In the genomic region with DNA sequence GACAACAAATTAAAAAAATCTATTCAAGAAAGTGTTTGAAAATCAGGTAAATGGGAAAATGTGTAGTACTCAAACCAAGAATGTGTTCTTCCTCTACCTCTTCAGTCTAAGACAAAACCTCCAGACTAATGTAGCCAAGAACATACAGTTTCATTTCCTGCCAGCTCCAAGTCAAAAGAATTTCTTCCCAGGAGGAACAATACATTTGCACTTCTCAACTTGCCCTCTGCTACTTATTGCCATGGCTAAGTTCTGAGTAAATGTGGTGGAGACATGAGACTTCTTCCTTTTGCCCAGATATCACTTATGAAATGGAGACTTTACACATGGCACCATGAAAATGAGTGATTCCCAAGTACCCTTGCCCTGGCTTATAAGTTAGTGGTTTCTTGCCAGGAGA, we compare ENCODE assay signal across 18 cellular contexts.
DNase-seq lines count a peak whose midpoint lies in the region; TF ChIP-seq lines count a peak whose summit lies in the region.
"Had no signal": no experiment of that assay in that cellular context is flagged by ENCODE, and none has a peak within 500 bp of the region (broad histone marks: within the 10 kb centered on the region; RNA-seq: fewer than 3 reads in every experiment).

No MANE protein-coding gene starts in this region.

- peaks cover 15% of the 10 kb centered on the region for H3K9me3 Mint-ChIP-seq in MCF 10A (ENCODE audit: unreplicated experiment)
- no peaks in the 10 kb centered on the region for H3K9me3 Mint-ChIP-seq in glutamatergic neuron (ENCODE audit: unreplicated experiment)

- H3K9me3 ChIP-seq in mammary epithelial cell (replicated peaks; ENCODE audit: insufficient read depth, low read length), result no peaks in the 10 kb centered on the region
- H3K9me3 ChIP-seq: A549 had no signal

- H3K27me3 Mint-ChIP-seq in MCF 10A (ENCODE audit: insufficient read depth, unreplicated experiment) (no peaks in the 10 kb centered on the region), glutamatergic neuron (ENCODE audit: unreplicated experiment) (no peaks in the 10 kb centered on the region)
- H3K27me3 Mint-ChIP-seq: CD4-positive, alpha-beta memory T cell had no signal

- in situ Hi-C loops in mammary epithelial cell (cut with MboI; ENCODE audit: low sequenced_read_pairs in 2 of 2), result loop anchor here in 1 of 2 donors (25.0 kb wide), 1 partner anchor 923 kb away; no protein-coding TSS in a partner anchor

- peaks cover 8% of the 10 kb centered on the region for H3K4me1 ChIP-seq in mammary epithelial cell (ENCODE audit: insufficient read depth, low read length)
- H3K4me1 ChIP-seq: A549 had no signal

- DNase-seq in mammary epithelial cell (peak; percentile 55), MCF 10A (ENCODE audit: unreplicated experiment) (no peak), choroid plexus epithelial cell (ENCODE audit: low read depth) (peak; percentile 13), fibroblast of pulmonary artery (ENCODE audit: low read depth) (peak; percentile 47), glutamatergic neuron (no peak), NCI-H2107 (lab: John Stamatoyannopoulos, UW) (no peak), activated gamma-delta T cell treated with Interleukin-2 at 50 U/mL for 16 hours (no peak)
- no peak for DNase-seq in effector CD8-positive, alpha-beta T cell (lab: John Stamatoyannopoulos, UW)
- DNase-seq: AML-193; CD4-positive, alpha-beta memory T cell; DMS153; DMS79; GF-D8; HCEC 1CT had no signal

- TF ChIP-seq CTCF in mammary epithelial cell (conservative IDR thresholded peaks at IDR 0.05 in 1 of 2, IDR thresholded peaks at IDR 0.05 in 1 of 2; ENCODE audit: extremely low read depth in 1 of 2, insufficient read depth in 1 of 2, low read depth in 1 of 2, low read length in 2 of 2) (no peak), MCF 10A (IDR thresholded peaks at IDR 0.05; ENCODE audit: unreplicated experiment) (no peak), choroid plexus epithelial cell (conservative IDR thresholded peaks at IDR 0.05; ENCODE audit: low read depth, low read length) (no peak), fibroblast of pulmonary artery (IDR thresholded peaks at IDR 0.05; ENCODE audit: low read length, missing control alignments) (no peak), glutamatergic neuron (IDR thresholded peaks at IDR 0.05; ENCODE audit: partially characterized antibody, unreplicated experiment) (no peak)

- no peaks in the 10 kb centered on the region for H3K27me3 ChIP-seq in mammary epithelial cell (ENCODE audit: insufficient read depth, low read length)

- no peaks in the 10 kb centered on the region for H3K36me3 ChIP-seq in mammary epithelial cell (ENCODE audit: insufficient read depth, low read length)

- H3K27ac Mint-ChIP-seq in MCF 10A (ENCODE audit: low read depth, unreplicated experiment) (no peak overlapping the region), glutamatergic neuron (ENCODE audit: unreplicated experiment) (no peak overlapping the region)
- H3K27ac Mint-ChIP-seq: CD4-positive, alpha-beta memory T cell had no signal

- no peak overlapping the region for H3K4me2 ChIP-seq in mammary epithelial cell (ENCODE audit: insufficient read depth, low read depth, low read length)
- H3K4me2 ChIP-seq: A549 had no signal

- no peak overlapping the region for H3K9ac ChIP-seq in mammary epithelial cell (ENCODE audit: insufficient read depth, low read length)

- H3K4me3 Mint-ChIP-seq in MCF 10A (ENCODE audit: unreplicated experiment) (no peak overlapping the region), glutamatergic neuron (ENCODE audit: unreplicated experiment) (no peak overlapping the region)
- H3K4me3 Mint-ChIP-seq: CD4-positive, alpha-beta memory T cell had no signal

- CTCF ChIA-PET in mammary epithelial cell (lab: Charles Lee; ENCODE audit: low non-redundant PET) (no interaction called here), MCF 10A (lab: Yijun Ruan, JAX) (no interaction called here)

- POLR2A ChIA-PET in MCF 10A (lab: Yijun Ruan, JAX), result interaction anchor here (0.6 to 1.0 kb wide), 2 partner anchors 19 to 64 kb away, joined by 3 to 5 read pairs; no protein-coding TSS in a partner anchor

- no peaks in the 10 kb centered on the region for H3K79me2 ChIP-seq in mammary epithelial cell (ENCODE audit: insufficient read depth, low read length)

- BruUV-seq in mammary epithelial cell (replicated peaks; lab: Mats Ljungman, UMichigan) (no TSS peak), MCF 10A (replicated peaks; lab: Mats Ljungman, UMichigan) (no TSS peak)

- dilution Hi-C loops in mammary epithelial cell (cut with HindIII; ENCODE audit: low sequenced_read_pairs), result no loop called here

- H3K4me3 ChIP-seq in mammary epithelial cell (replicated peaks in 1 of 3; ENCODE audit: insufficient read depth in 1 of 3, low read depth in 2 of 3, low read length in 3 of 3) (no peak overlapping the region), choroid plexus epithelial cell (ENCODE audit: low read depth, low read length) (no peak overlapping the region), fibroblast of pulmonary artery (replicated peaks; ENCODE audit: low read depth, low read length) (no peak overlapping the region)
- H3K4me3 ChIP-seq: A549 had no signal

- H3K4me1 Mint-ChIP-seq in MCF 10A (ENCODE audit: insufficient read depth, unreplicated experiment) (no peaks in the 10 kb centered on the region), glutamatergic neuron (ENCODE audit: low read depth, unreplicated experiment) (no peaks in the 10 kb centered on the region)
- H3K4me1 Mint-ChIP-seq: CD4-positive, alpha-beta memory T cell had no signal

- intact Hi-C loops in mammary epithelial cell (cut with micrococcal nuclease) (no loop called here), MCF 10A (cut with micrococcal nuclease) (no loop called here)

- H4K20me1 ChIP-seq in mammary epithelial cell (ENCODE audit: insufficient read depth, low read length), result no peaks in the 10 kb centered on the region

- H2AFZ ChIP-seq in mammary epithelial cell (ENCODE audit: low read depth, low read length), result peak overlapping the region; percentile 73

- H3K27ac ChIP-seq in mammary epithelial cell (ENCODE audit: insufficient read depth, low read depth, low read length), result no peak overlapping the region
- H3K27ac ChIP-seq: 22Rv1, A549, C4-2B, HL-60 had no signal

- H3K36me3 Mint-ChIP-seq in MCF 10A (ENCODE audit: insufficient read depth, unreplicated experiment) (no peaks in the 10 kb centered on the region), glutamatergic neuron (ENCODE audit: unreplicated experiment) (no peaks in the 10 kb centered on the region)
- H3K36me3 Mint-ChIP-seq: CD4-positive, alpha-beta memory T cell had no signal

Comparison
In these comparisons a context has a peak if more than half of its experiments do, and no peak if none do; other contexts are left out.
1. DNase-seq: peak in mammary epithelial cell (single experiment), choroid plexus epithelial cell (single experiment) and fibroblast of pulmonary artery (single experiment); none in MCF 10A (single experiment), glutamatergic neuron (single experiment), NCI-H2107 (single experiment), effector CD8-positive, alpha-beta T cell (single experiment) and activated gamma-delta T cell treated with Interleukin-2 at 50 U/mL for 16 hours (single experiment).